ENCODE assay signal across 17 cellular contexts in genomic region chr1:70033266-70033873, GRCh38.
DNase-seq lines count a peak whose midpoint lies in the region; ATAC-seq lines count a peak whose summit lies in the region.
"Had no signal": no experiment of that assay in that cellular context is flagged by ENCODE, and none has a peak within 500 bp of the region (broad histone marks: within the 10 kb centered on the region; RNA-seq: fewer than 3 reads in every experiment).

No MANE protein-coding gene starts in this region.

- H3K9me3 Mint-ChIP-seq in stimulated activated memory B cell treated with anti-CD40 and anti-IgM and Interleukin-4, amounts not matched to agents 10 μg/mL and 1 μg/mL and 100 μg/mL, for 72 hours: no peaks in the 10 kb centered on the region
- H3K9me3 Mint-ChIP-seq: activated CD4-positive, alpha-beta T cell treated with anti-CD3 and anti-CD28 coated beads, Interleukin-2, amount 10 ng/mL, durations not matched to agents 24 days and 14 days; activated T-cell treated with anti-CD3 and anti-CD28 coated beads, Interleukin-2, amount 50 U/mL, for 4 hours; neural crest cell had no signal

- H3K36me3 ChIP-seq in GM23248 (ENCODE audit: low read depth): no peaks in the 10 kb centered on the region
- H3K36me3 ChIP-seq: gastrocnemius medialis had no signal

- DNase-seq in EL: no peak
- DNase-seq in GM23248: no peak
- DNase-seq in NOMO-1 treated with dmso at 0.1 percent for 144 hours (lab: John Stamatoyannopoulos, UW; ENCODE audit: unreplicated experiment): no peak
- DNase-seq: activated CD4-positive, alpha-beta T cell treated with anti-CD3 and anti-CD28 coated beads, Interleukin-2, amount 10 ng/mL, durations not matched to agents 24 days and 14 days; activated T-cell treated with anti-CD3 and anti-CD28 coated beads, Interleukin-2, amount 50 U/mL, for 4 hours; gastrocnemius medialis; mammary epithelial cell; right cardiac atrium; SIG-M5; stimulated activated CD4-positive, alpha-beta T cell treated with anti-CD3 and anti-CD28 coated beads, Interleukin-1b, Interleukin-23, amount 100 ng/mL, for 48 hours; T-helper 9 cell had no signal

- peaks cover 5% of the 10 kb centered on the region for H3K4me1 Mint-ChIP-seq in stimulated activated memory B cell treated with anti-CD40 and anti-IgM and Interleukin-4, amounts not matched to agents 10 μg/mL and 1 μg/mL and 100 μg/mL, for 72 hours
- H3K4me1 Mint-ChIP-seq: activated CD4-positive, alpha-beta T cell treated with anti-CD3 and anti-CD28 coated beads, Interleukin-2, amount 10 ng/mL, durations not matched to agents 24 days and 14 days had no signal

- no peak overlapping the region for H3K27ac ChIP-seq in GM23248
- H3K27ac ChIP-seq: gastrocnemius medialis had no signal

- ATAC-seq in GM18511 (IDR thresholded peaks at IDR 0.05; ENCODE audit: unreplicated experiment) (peak; percentile 84), GM19467 (IDR thresholded peaks at IDR 0.05; ENCODE audit: unreplicated experiment) (peak; percentile 72), HG02884 (IDR thresholded peaks at IDR 0.05; ENCODE audit: unreplicated experiment) (peak; percentile 52), HG03442 (IDR thresholded peaks at IDR 0.05; ENCODE audit: unreplicated experiment) (peak; percentile 79)
- ATAC-seq in stimulated activated memory B cell treated with anti-CD40 and anti-IgM and Interleukin-4, amounts not matched to agents 10 μg/mL and 1 μg/mL and 100 μg/mL, for 72 hours: no peak
- ATAC-seq: activated T-cell treated with anti-CD3 and anti-CD28 coated beads, Interleukin-2, amount 50 U/mL, for 4 hours; gastrocnemius medialis; right cardiac atrium had no signal

- H4K20me1 ChIP-seq in GM23248 (ENCODE audit: insufficient read depth): no peaks in the 10 kb centered on the region

- no peak overlapping the region for H3K4me3 ChIP-seq in GM23248
- H3K4me3 ChIP-seq: gastrocnemius medialis had no signal

- 91 to 93% methylated on average over 5 of the region's 5 CpGs for WGBS in GM23248 (ENCODE audit: low coverage in 1 of 2, low lambda C conversion rate in 2 of 2, missing lambda C conversion rate in 2 of 2), 2 experiments

- H3K36me3 Mint-ChIP-seq in stimulated activated memory B cell treated with anti-CD40 and anti-IgM and Interleukin-4, amounts not matched to agents 10 μg/mL and 1 μg/mL and 100 μg/mL, for 72 hours: no peaks in the 10 kb centered on the region

- H3K4me3 Mint-ChIP-seq in stimulated activated memory B cell treated with anti-CD40 and anti-IgM and Interleukin-4, amounts not matched to agents 10 μg/mL and 1 μg/mL and 100 μg/mL, for 72 hours: no peak overlapping the region
- H3K4me3 Mint-ChIP-seq: activated CD4-positive, alpha-beta T cell treated with anti-CD3 and anti-CD28 coated beads, Interleukin-2, amount 10 ng/mL, durations not matched to agents 24 days and 14 days; activated T-cell treated with anti-CD3 and anti-CD28 coated beads, Interleukin-2, amount 50 U/mL, for 4 hours; neural crest cell had no signal

- no peaks in the 10 kb centered on the region for H3K9me2 ChIP-seq in GM23248 (ENCODE audit: insufficient read depth)

- H3K9me3 ChIP-seq in GM23248 (ENCODE audit: low read depth): no peaks in the 10 kb centered on the region
- H3K9me3 ChIP-seq: gastrocnemius medialis had no signal

- H3K4me1 ChIP-seq in GM23248 (ENCODE audit: insufficient read depth): no peaks in the 10 kb centered on the region
- H3K4me1 ChIP-seq: gastrocnemius medialis had no signal

- no peak overlapping the region for H3K9ac ChIP-seq in GM23248

- H3K27me3 Mint-ChIP-seq in stimulated activated memory B cell treated with anti-CD40 and anti-IgM and Interleukin-4, amounts not matched to agents 10 μg/mL and 1 μg/mL and 100 μg/mL, for 72 hours: no peaks in the 10 kb centered on the region

- H3K27ac Mint-ChIP-seq in stimulated activated memory B cell treated with anti-CD40 and anti-IgM and Interleukin-4, amounts not matched to agents 10 μg/mL and 1 μg/mL and 100 μg/mL, for 72 hours: no peak overlapping the region
- H3K27ac Mint-ChIP-seq: activated CD4-positive, alpha-beta T cell treated with anti-CD3 and anti-CD28 coated beads, Interleukin-2, amount 10 ng/mL, durations not matched to agents 24 days and 14 days had no signal

- H3K79me2 ChIP-seq in GM23248 (ENCODE audit: insufficient read depth): no peaks in the 10 kb centered on the region

- H3K27me3 ChIP-seq in GM23248 (replicated peaks; ENCODE audit: insufficient read depth): no peaks in the 10 kb centered on the region
- H3K27me3 ChIP-seq: gastrocnemius medialis had no signal

- in situ Hi-C loops in GM23248 (cut with MboI): no loop called here

- H3K4me2 ChIP-seq in GM23248 (ENCODE audit: unreplicated experiment): no peak overlapping the region

- no peak overlapping the region for H2AFZ ChIP-seq in GM23248

- H3F3A ChIP-seq in GM23248 (ENCODE audit: insufficient read depth): no peaks in the 10 kb centered on the region
